ENCODE assay signal across 10 cellular contexts in genomic region chr21:43311303-43311817, GRCh38.
DNase-seq lines count a peak whose midpoint lies in the region; ATAC-seq and TF ChIP-seq lines count a peak whose summit lies in the region.
"Had no signal": no experiment of that assay in that cellular context is flagged by ENCODE, and none has a peak within 500 bp of the region (broad histone marks: within the 10 kb centered on the region; RNA-seq: fewer than 3 reads in every experiment).

No MANE protein-coding gene starts in this region.

- H3K4me1 ChIP-seq in HEK293 (ENCODE audit: control insufficient read depth, insufficient read depth, low read length): no peaks in the 10 kb centered on the region

- H3K36me3 Mint-ChIP-seq in mesothelial cell of epicardium (no peaks in the 10 kb centered on the region), T-cell (no peaks in the 10 kb centered on the region)
- H3K36me3 Mint-ChIP-seq: activated naive CD4-positive, alpha-beta T cell treated with anti-CD3 and anti-CD28 coated beads, Interleukin-2, amount 50 U/mL, for 72 hours had no signal

- no peaks in the 10 kb centered on the region for H3K9me3 ChIP-seq in HEK293 (ENCODE audit: control insufficient read depth, insufficient read depth, low read depth, low read length)

- ATAC-seq in T-cell (replicated peaks in 1 of 4): no peak
- ATAC-seq: activated naive CD4-positive, alpha-beta T cell treated with anti-CD3 and anti-CD28 coated beads, Interleukin-2, amount 50 U/mL, for 72 hours had no signal

- POLR2A ChIA-PET in HEK293 (lab: Yijun Ruan, JAX) (interaction anchor here (1.3 kb wide), 1 partner anchor 18 kb away, joined by 3 read pairs; no protein-coding TSS in a partner anchor), T-cell (lab: Charles Lee) (interaction anchor here in 1 of 2 donors (0.5 kb wide), 1 partner anchor 812 kb away, joined by 3 read pairs; no protein-coding TSS in a partner anchor)

- H3K4me3 Mint-ChIP-seq in mesothelial cell of epicardium: no peak overlapping the region
- H3K4me3 Mint-ChIP-seq in T-cell: no peak overlapping the region

- peak overlapping the region; percentile 11 for H3K27ac Mint-ChIP-seq in mesothelial cell of epicardium
- H3K27ac Mint-ChIP-seq in T-cell: no peak overlapping the region
- H3K27ac Mint-ChIP-seq: activated naive CD4-positive, alpha-beta T cell treated with anti-CD3 and anti-CD28 coated beads, Interleukin-2, amount 50 U/mL, for 72 hours had no signal

- DNase-seq in NCI-H146 treated with DMSO at 0.1 percent for 48 hours (lab: John Stamatoyannopoulos, UW; ENCODE audit: unreplicated experiment): peak; percentile 72
- peak; percentile 84 for DNase-seq in RPMI8226
- DNase-seq in mesothelial cell of epicardium (ENCODE audit: low spot score in 2 of 2, unreplicated experiment in 2 of 2): no peak
- no peak for DNase-seq in T-cell
- no peak for DNase-seq in activated CD4-positive, alpha-beta T cell treated with anti-CD3 and anti-CD28 coated beads for 4 hours
- no peak for DNase-seq in mesenteric fat pad (ENCODE audit: low spot score)
- DNase-seq: dermis blood vessel endothelial cell, IMR-90 had no signal

- H3K9me3 Mint-ChIP-seq in mesothelial cell of epicardium (no peaks in the 10 kb centered on the region), T-cell (no peaks in the 10 kb centered on the region)
- H3K9me3 Mint-ChIP-seq: activated naive CD4-positive, alpha-beta T cell treated with anti-CD3 and anti-CD28 coated beads, Interleukin-2, amount 50 U/mL, for 72 hours had no signal

- CTCF ChIA-PET in HEK293 (lab: Yijun Ruan, JAX): interaction anchor here (1.0 kb wide), 1 partner anchor 41 kb away, joined by 3 read pairs; no protein-coding TSS in a partner anchor
- CTCF ChIA-PET in T-cell (lab: Charles Lee): no interaction called here

- H3K27me3 Mint-ChIP-seq in mesothelial cell of epicardium (ENCODE audit: low read depth) (no peaks in the 10 kb centered on the region), T-cell (peaks cover 7 to 17% of the 10 kb centered on the region in 2 donors)

- H3K27ac ChIP-seq in HEK293 (ENCODE audit: extremely low read depth, low read depth, low read length): no peak overlapping the region

- no peaks in the 10 kb centered on the region for H3K36me3 ChIP-seq in HEK293 (ENCODE audit: control insufficient read depth in 2 of 2, insufficient read depth in 1 of 2, low read length in 2 of 2)

- no peak for TF ChIP-seq CTCF in HEK293 (tag by site-specific recombination; IDR thresholded peaks at IDR 0.05)
- TF ChIP-seq CTCF in mesothelial cell of epicardium (IDR thresholded peaks at IDR 0.05; ENCODE audit: unreplicated experiment): no peak

- peaks cover 40% of the 10 kb centered on the region for H3K4me1 Mint-ChIP-seq in mesothelial cell of epicardium
- peaks cover 0 to 6% (median 4%) of the 10 kb centered on the region in 3 donors for H3K4me1 Mint-ChIP-seq in T-cell

- H3K4me3 ChIP-seq in HEK293 (ENCODE audit: low read depth, low read length): no peak overlapping the region

TF ChIP-seq in HEK293, 187 proteins besides CTCF, POLR2A, EP300 and RAD21 (continues in another document):
- TF ChIP-seq ZNF670 (tag by site-specific recombination; IDR thresholded peaks at IDR 0.05; ENCODE audit: low read depth) (no peak), ZNF16 (tag by site-specific recombination; IDR thresholded peaks at IDR 0.05; ENCODE audit: low read depth) (no peak), ZNF366 (tag by site-specific recombination; conservative IDR thresholded peaks at IDR 0.05) (peak; percentile 61), OSR2 (tag by site-specific recombination; IDR thresholded peaks at IDR 0.05) (peak; percentile 89), ZNF140 (tag by site-specific recombination; IDR thresholded peaks at IDR 0.05) (no peak), ZNF394 (tag by site-specific recombination; IDR thresholded peaks at IDR 0.05; ENCODE audit: borderline replicate concordance) (0 out of 2 replicates have a peak, but pooled peaks have one; percentile 16), ZNF23 (tag by site-specific recombination; IDR thresholded peaks at IDR 0.05; ENCODE audit: borderline replicate concordance) (no peak), ZSCAN30 (tag by site-specific recombination; IDR thresholded peaks at IDR 0.05) (no peak), PATZ1 (tag by site-specific recombination; IDR thresholded peaks at IDR 0.05) (peak; percentile 62; the same call in 1 of the 2 replicates), SP7 (tag by site-specific recombination; IDR thresholded peaks at IDR 0.05) (peak; percentile 54), ZNF350 (tag by site-specific recombination; IDR thresholded peaks at IDR 0.05) (no peak), ZNF664 (tag by site-specific recombination; IDR thresholded peaks at IDR 0.05) (no peak), ZNF133 (tag by site-specific recombination; IDR thresholded peaks at IDR 0.05) (no peak), SALL2 (tag by site-specific recombination; IDR thresholded peaks at IDR 0.05; ENCODE audit: borderline replicate concordance) (no peak), ZNF266 (tag by site-specific recombination; IDR thresholded peaks at IDR 0.05; ENCODE audit: low read depth) (no peak), MEIS1 (CRISPR knock-in tag; IDR thresholded peaks at IDR 0.05; ENCODE audit: borderline replicate concordance) (no peak), ZNF600 (tag by site-specific recombination; IDR thresholded peaks at IDR 0.05) (peak; percentile 50; the same call in 1 of the 2 replicates), ZNF37A (tag by site-specific recombination; IDR thresholded peaks at IDR 0.05) (no peak), ZNF624 (tag by site-specific recombination; IDR thresholded peaks at IDR 0.05) (no peak), ZBTB20 (tag by site-specific recombination; IDR thresholded peaks at IDR 0.05) (no peak), SETDB1 (IDR thresholded peaks at IDR 0.05; ENCODE audit: insufficient read length, low read length) (no peak), SP2 (tag by site-specific recombination; IDR thresholded peaks at IDR 0.05) (no peak), KLF8 (tag by site-specific recombination; IDR thresholded peaks at IDR 0.05) (peak; percentile 48; the same call in 1 of the 2 replicates), ZNF707 (tag by site-specific recombination; IDR thresholded peaks at IDR 0.05) (no peak), GFI1B (tag by site-specific recombination; IDR thresholded peaks at IDR 0.05) (no peak), ZNF549 (tag by site-specific recombination; IDR thresholded peaks at IDR 0.05) (no peak), ZNF513 (tag by site-specific recombination; IDR thresholded peaks at IDR 0.05) (no peak), ZNF585B (tag by site-specific recombination; IDR thresholded peaks at IDR 0.05) (no peak), WT1 (tag by site-specific recombination; IDR thresholded peaks at IDR 0.05) (0 out of 2 replicates have a peak, but pooled peaks have one; percentile 20)
- TF ChIP-seq, protein P1, sequence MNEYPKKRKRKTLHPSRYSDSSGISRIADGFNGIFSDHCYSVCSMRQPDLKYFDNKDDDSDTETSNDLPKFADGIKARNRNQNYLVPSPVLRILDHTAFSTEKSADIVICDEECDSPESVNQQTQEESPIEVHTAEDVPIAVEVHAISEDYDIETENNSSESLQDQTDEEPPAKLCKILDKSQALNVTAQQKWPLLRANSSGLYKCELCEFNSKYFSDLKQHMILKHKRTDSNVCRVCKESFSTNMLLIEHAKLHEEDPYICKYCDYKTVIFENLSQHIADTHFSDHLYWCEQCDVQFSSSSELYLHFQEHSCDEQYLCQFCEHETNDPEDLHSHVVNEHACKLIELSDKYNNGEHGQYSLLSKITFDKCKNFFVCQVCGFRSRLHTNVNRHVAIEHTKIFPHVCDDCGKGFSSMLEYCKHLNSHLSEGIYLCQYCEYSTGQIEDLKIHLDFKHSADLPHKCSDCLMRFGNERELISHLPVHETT (tag by site-specific recombination; IDR thresholded peaks at IDR 0.05): 0 out of 2 replicates have a peak, but pooled peaks have one; percentile 49

Comparison
In these comparisons a context has a peak if more than half of its experiments do, and no peak if none do; other contexts are left out.
1. DNase-seq: peak in NCI-H146 treated with DMSO at 0.1 percent for 48 hours (single experiment) and RPMI8226 (single experiment); none in mesothelial cell of epicardium (0 of 2), T-cell (0 of 34), activated CD4-positive, alpha-beta T cell treated with anti-CD3 and anti-CD28 coated beads for 4 hours (0 of 2) and mesenteric fat pad (single experiment).